21 cellular contexts compared by ENCODE assay signal in the genomic region with DNA sequence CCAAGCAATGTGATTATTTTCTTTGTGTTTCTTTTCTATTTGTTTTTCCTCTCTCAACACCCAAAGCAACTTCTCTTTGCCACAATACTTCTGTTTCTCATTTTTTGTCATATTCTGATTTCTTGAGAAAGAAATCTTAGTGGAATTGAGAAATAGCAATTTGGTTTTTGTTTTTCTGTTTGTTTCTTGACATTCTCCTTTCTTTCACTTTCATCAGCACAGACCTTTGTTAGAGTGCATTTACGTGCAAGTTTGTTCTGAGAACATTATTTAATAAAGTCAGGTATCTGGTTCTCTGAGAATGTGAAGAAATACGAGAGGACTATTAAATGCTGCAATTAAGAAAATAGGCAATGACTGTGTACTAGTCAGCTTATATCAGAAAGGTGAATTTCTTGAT.
DNase-seq lines count a peak whose midpoint lies in the region; ATAC-seq and TF ChIP-seq lines count a peak whose summit lies in the region.
"Had no signal": no experiment of that assay in that cellular context is flagged by ENCODE, and none has a peak within 500 bp of the region (broad histone marks: within the 10 kb centered on the region; RNA-seq: fewer than 3 reads in every experiment).

No MANE protein-coding gene starts in this region.

- no peaks in the 10 kb centered on the region for H3K36me3 Mint-ChIP-seq in Calu3 (ENCODE audit: insufficient read depth, unreplicated experiment)
- H3K36me3 Mint-ChIP-seq: activated naive CD8-positive, alpha-beta T cell treated with anti-CD3 and anti-CD28 coated beads, Interleukin-2, amount 10 ng/mL, durations not matched to agents 7 days and 5 days; type B pancreatic cell had no signal

- no peaks in the 10 kb centered on the region for H3K27me3 Mint-ChIP-seq in Calu3 (ENCODE audit: unreplicated experiment)
- H3K27me3 Mint-ChIP-seq: activated naive CD8-positive, alpha-beta T cell treated with anti-CD3 and anti-CD28 coated beads, Interleukin-2, amount 10 ng/mL, durations not matched to agents 7 days and 5 days; type B pancreatic cell had no signal

- BruUV-seq in Calu3 (replicated peaks; lab: Mats Ljungman, UMichigan), result no TSS peak

- H2AFZ ChIP-seq in OCI-LY3 (ENCODE audit: low read depth, low read length), result 0 out of 2 replicates have a peak overlapping the region, but pooled peaks have one; percentile 6

- no peak for DNase-seq in NOMO-1 (lab: John Stamatoyannopoulos, UW; ENCODE audit: unreplicated experiment in 2 of 2)
- no peak for DNase-seq in Calu3
- no peak for DNase-seq in uterus
- no peak for DNase-seq in activated CD4-positive, CD25-positive, alpha-beta regulatory T cell (lab: John Stamatoyannopoulos, UW)
- DNase-seq: activated naive CD8-positive, alpha-beta T cell treated with anti-CD3 and anti-CD28 coated beads, Interleukin-2, amount 10 ng/mL, durations not matched to agents 7 days and 5 days; activated T-cell treated with anti-CD3 and anti-CD28 coated beads, Interleukin-2, amount 50 U/mL, for 1 hour; central memory CD4-positive, alpha-beta T cell; DMS153; heart right ventricle; left cardiac atrium; NCI-H1694; NCI-H510A treated with DMSO at 0.1 percent for 48 hours; psoas muscle; T-helper 1 cell had no signal

- H3K4me3 ChIP-seq in OCI-LY3 (ENCODE audit: low read length), result 0 out of 2 replicates have a peak overlapping the region, but pooled peaks have one; percentile 6
- H3K4me3 ChIP-seq in uterus, result no peak overlapping the region
- H3K4me3 ChIP-seq: heart right ventricle, psoas muscle had no signal

- CTCF ChIA-PET in Calu3 (lab: Charles Lee), result no interaction called here

- peaks cover 6% of the 10 kb centered on the region for H3K4me1 Mint-ChIP-seq in Calu3 (ENCODE audit: low read depth, unreplicated experiment)
- H3K4me1 Mint-ChIP-seq: activated naive CD8-positive, alpha-beta T cell treated with anti-CD3 and anti-CD28 coated beads, Interleukin-2, amount 10 ng/mL, durations not matched to agents 7 days and 5 days had no signal

- TF ChIP-seq CTCF in OCI-LY3 (IDR thresholded peaks at IDR 0.05; ENCODE audit: low read depth, low read length), result no peak
- TF ChIP-seq CTCF in Calu3 (IDR thresholded peaks at IDR 0.05; ENCODE audit: unreplicated experiment), result no peak
- no peak for TF ChIP-seq CTCF in uterus (IDR thresholded peaks at IDR 0.05)

- TF ChIP-seq POLR2A in uterus (IDR thresholded peaks at IDR 0.05), result no peak

- no peak overlapping the region for H3K4me3 Mint-ChIP-seq in Calu3 (ENCODE audit: low read depth, unreplicated experiment)
- H3K4me3 Mint-ChIP-seq: activated naive CD8-positive, alpha-beta T cell treated with anti-CD3 and anti-CD28 coated beads, Interleukin-2, amount 10 ng/mL, durations not matched to agents 7 days and 5 days; type B pancreatic cell had no signal

- H3K9me3 ChIP-seq in OCI-LY3 (ENCODE audit: insufficient read depth, low read length) (peaks cover 17% of the 10 kb centered on the region; the same call in 1 of the 2 replicates), uterus (no peaks in the 10 kb centered on the region)
- H3K9me3 ChIP-seq: heart right ventricle, psoas muscle had no signal

- H3K27me3 ChIP-seq in OCI-LY3 (ENCODE audit: low read depth, low read length) (no peaks in the 10 kb centered on the region), uterus (no peaks in the 10 kb centered on the region)
- H3K27me3 ChIP-seq: heart right ventricle had no signal

- H3K4me2 ChIP-seq in OCI-LY3 (ENCODE audit: low read length), result peak overlapping the region; percentile 44

- no peaks in the 10 kb centered on the region for H3K79me2 ChIP-seq in OCI-LY3 (ENCODE audit: low read length)

- H3K36me3 ChIP-seq in OCI-LY3 (replicated peaks; ENCODE audit: low read depth, low read length) (peaks cover 37% of the 10 kb centered on the region), uterus (no peaks in the 10 kb centered on the region)
- H3K36me3 ChIP-seq: heart right ventricle had no signal

- peaks cover 3% of the 10 kb centered on the region for H3K9me3 Mint-ChIP-seq in Calu3 (ENCODE audit: low read depth, unreplicated experiment)
- H3K9me3 Mint-ChIP-seq: type B pancreatic cell had no signal

- H3K4me1 ChIP-seq in OCI-LY3 (ENCODE audit: low read length) (peaks cover 25% of the 10 kb centered on the region), uterus (no peaks in the 10 kb centered on the region)
- H3K4me1 ChIP-seq: heart right ventricle, psoas muscle had no signal

- peak overlapping the region; percentile 84 for H3K27ac ChIP-seq in OCI-LY3 (ENCODE audit: low read length)
- no peak overlapping the region for H3K27ac ChIP-seq in uterus
- H3K27ac ChIP-seq: epithelial cell of prostate, heart right ventricle, HL-60, psoas muscle had no signal

- no peaks in the 10 kb centered on the region for H4K20me1 ChIP-seq in OCI-LY3 (ENCODE audit: insufficient read depth, low read length)

- intact Hi-C loops in Calu3 (cut with micrococcal nuclease; ENCODE audit: unreplicated experiment) (no loop called here), uterus (cut with DNase I; ENCODE audit: low total_unique reads) (no loop called here)

- ATAC-seq in GM18517 (IDR thresholded peaks at IDR 0.05; ENCODE audit: unreplicated experiment) (peak; percentile 58), GM21381 (IDR thresholded peaks at IDR 0.05; ENCODE audit: unreplicated experiment) (peak; percentile 43), HG03045 (IDR thresholded peaks at IDR 0.05; ENCODE audit: unreplicated experiment) (peak; percentile 62)
- ATAC-seq: heart right ventricle, left cardiac atrium, psoas muscle had no signal

- no peak overlapping the region for H3K27ac Mint-ChIP-seq in Calu3 (ENCODE audit: unreplicated experiment)
- H3K27ac Mint-ChIP-seq: activated naive CD8-positive, alpha-beta T cell treated with anti-CD3 and anti-CD28 coated beads, Interleukin-2, amount 10 ng/mL, durations not matched to agents 7 days and 5 days; type B pancreatic cell had no signal

- peak overlapping the region; percentile 5; the same call in 1 of the 2 replicates for H3K9ac ChIP-seq in OCI-LY3 (ENCODE audit: low read length)
